ENCODE assay signal across 8 cellular contexts in the genomic region with DNA sequence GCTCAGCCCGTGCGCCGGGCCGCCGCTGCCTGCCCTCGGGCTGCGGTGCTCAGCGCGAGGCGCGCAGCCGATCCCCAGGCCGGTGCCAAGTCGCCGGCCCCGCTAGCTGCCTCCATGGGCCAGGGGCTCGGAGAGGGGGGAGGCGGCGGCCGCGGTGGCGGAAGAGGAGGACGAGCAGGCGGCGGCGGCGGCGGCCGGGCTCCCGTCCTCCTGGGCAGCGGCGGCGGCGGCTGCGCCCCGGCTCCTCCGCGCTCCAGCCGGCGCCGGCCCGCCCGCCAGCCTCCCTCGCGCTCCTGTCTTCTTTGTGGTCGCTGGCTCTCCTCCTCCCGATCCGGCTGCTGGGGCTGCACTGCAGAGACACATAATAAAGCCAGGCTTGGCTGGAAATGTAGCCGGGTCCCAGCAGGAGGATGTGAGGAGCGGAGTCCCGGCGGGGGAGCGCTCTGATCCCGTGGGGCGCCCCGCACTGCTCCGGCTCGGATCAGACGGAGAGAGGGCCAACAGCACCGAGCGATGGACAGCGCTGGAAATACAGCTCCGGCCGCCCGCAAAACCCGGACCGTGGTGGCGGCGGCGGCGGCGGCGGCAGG. TPM values are rescaled to one million over a fixed set of nuclear protein-coding genes. Genes with fewer than 3 reads are reported as not detected.
A peak's percentile ranks its signal among the peaks of the same experiment; 100 is the strongest.
DNase-seq lines count a peak whose midpoint lies in the region; ATAC-seq and TF ChIP-seq lines count a peak whose summit lies in the region.

No MANE protein-coding gene starts in this region.

- ATAC-seq in GM19452 (IDR thresholded peaks at IDR 0.05; ENCODE audit: unreplicated experiment) (no peak), HG02884 (IDR thresholded peaks at IDR 0.05; ENCODE audit: unreplicated experiment) (no peak)

- H3K9me3 ChIP-seq in osteoblast (ENCODE audit: low read depth, low read length) = no peaks in the 10 kb centered on the region

- intact Hi-C loops in cardiac septum (cut with DNase I) = loop anchor here (2.0 to 5.0 kb wide), 4 partner anchors 102 to 365 kb away; no protein-coding TSS in a partner anchor

- no peak overlapping the region for H3K27ac ChIP-seq in osteoblast (ENCODE audit: low read depth, low read length)

- peaks cover 9% of the 10 kb centered on the region for H4K20me1 ChIP-seq in osteoblast (ENCODE audit: insufficient read depth, low read length)

- peaks cover 6% of the 10 kb centered on the region for H3K79me2 ChIP-seq in osteoblast (ENCODE audit: insufficient read depth, low read length)

- H3K36me3 ChIP-seq in osteoblast (ENCODE audit: insufficient read depth, low read length) = no peaks in the 10 kb centered on the region

- TF ChIP-seq CTCF in GM12874 (IDR thresholded peaks at IDR 0.05; ENCODE audit: insufficient read depth, low read depth, low read length) (0 out of 2 replicates have a peak, but pooled peaks have one; percentile 13), osteoblast (IDR thresholded peaks at IDR 0.05; ENCODE audit: extremely low read depth, low read depth, low read length) (no peak)

- peak overlapping the region; percentile 89 for H3K4me2 ChIP-seq in osteoblast (ENCODE audit: insufficient read depth, low read length)

- peak overlapping the region; percentile 70 for H3K4me3 ChIP-seq in osteoblast (ENCODE audit: insufficient read depth, low read length)

- DNase-seq in A172 (ENCODE audit: low spot score) (peak; percentile 49), NCI-H69 (lab: John Stamatoyannopoulos, UW) (peak; percentile 77), amygdala (lab: John Stamatoyannopoulos, UW) (peak in 50 of 56 donors; percentile 22 to 81 (median 56)), cardiac septum (ENCODE audit: low spot score) (peak; percentile 83), osteoblast (ENCODE audit: insufficient read length, low spot score, missing footprints) (peak; percentile 99)

- no peak overlapping the region for H2AFZ ChIP-seq in osteoblast (ENCODE audit: low read length)

- H3K27me3 ChIP-seq in osteoblast (ENCODE audit: insufficient read depth, low read length) = peaks cover 24% of the 10 kb centered on the region

- peaks cover 11% of the 10 kb centered on the region for H3K4me1 ChIP-seq in osteoblast (ENCODE audit: insufficient read depth, low read length)

RNA-seq across cellular contexts. Expression of a gene that starts 0.9 kb away (rescaled TPM):
- total RNA-seq in A172 (2014; rRNA removed; shearing (Covaris generic)) = not detected in 2 replicates
- total RNA-seq in cardiac septum = 8.6 TPM
- 11.6 and 18.3 TPM in 2 replicates for total RNA-seq in osteoblast

Comparison
In these comparisons a context has a peak if more than half of its experiments do, and no peak if none do; other contexts are left out.
1. DNase-seq: peak in every context shown above with its lines; median percentile 99 in osteoblast; 83 in cardiac septum; 77 in NCI-H69; 56 in amygdala; 49 in A172.